Comparison of ENCODE assay signal across 23 cellular contexts in genomic region chr2:212021947-212022346, GRCh38.
A peak's percentile ranks its signal among the peaks of the same experiment; 100 is the strongest.
DNase-seq lines count a peak whose midpoint lies in the region; ATAC-seq and TF ChIP-seq lines count a peak whose summit lies in the region.
"Had no signal": no experiment of that assay in that cellular context is flagged by ENCODE, and none has a peak within 500 bp of the region (broad histone marks: within the 10 kb centered on the region; RNA-seq: fewer than 3 reads in every experiment).

No MANE protein-coding gene starts in this region.

- no peaks in the 10 kb centered on the region for H4K20me1 ChIP-seq in osteoblast (ENCODE audit: insufficient read depth, low read length)

- H3K79me2 ChIP-seq in osteoblast (ENCODE audit: insufficient read depth, low read length): no peaks in the 10 kb centered on the region

- H3K27me3 ChIP-seq in SJSA1 (replicated peaks) (no peaks in the 10 kb centered on the region), osteoblast (ENCODE audit: insufficient read depth, low read length) (no peaks in the 10 kb centered on the region)
- H3K27me3 ChIP-seq: ascending aorta, neutrophil, vagina had no signal

- no peak overlapping the region for H3K4me3 ChIP-seq in SJSA1
- H3K4me3 ChIP-seq in epithelial cell of esophagus (ENCODE audit: low read length): no peak overlapping the region
- no peak overlapping the region for H3K4me3 ChIP-seq in osteoblast (ENCODE audit: insufficient read depth, low read length)
- H3K4me3 ChIP-seq: ascending aorta, vagina had no signal

- no peaks in the 10 kb centered on the region for H3K9me3 ChIP-seq in SJSA1 (replicated peaks)
- H3K9me3 ChIP-seq in osteoblast (ENCODE audit: low read depth, low read length): no peaks in the 10 kb centered on the region
- H3K9me3 ChIP-seq: ascending aorta, neutrophil, vagina had no signal

- no peaks in the 10 kb centered on the region; the same call in 1 of the 2 replicates for H3K4me1 ChIP-seq in SJSA1 (replicated peaks)
- H3K4me1 ChIP-seq in osteoblast (ENCODE audit: insufficient read depth, low read length): peaks cover 15% of the 10 kb centered on the region
- H3K4me1 ChIP-seq: vagina had no signal

- TF ChIP-seq CTCF in epithelial cell of esophagus (IDR thresholded peaks at IDR 0.05; ENCODE audit: insufficient read depth, low read depth, low read length, missing control alignments) (no peak), osteoblast (IDR thresholded peaks at IDR 0.05; ENCODE audit: extremely low read depth, low read depth, low read length) (no peak)

- H3K27ac ChIP-seq in SJSA1 (0 out of 2 replicates have a peak overlapping the region, but pooled peaks have one; percentile 35), osteoblast (ENCODE audit: low read depth, low read length) (peak overlapping the region; percentile 55)
- H3K27ac ChIP-seq: ascending aorta, C4-2B, neutrophil, vagina, WERI-Rb-1 had no signal

- no peak for ATAC-seq in HG03025 (IDR thresholded peaks at IDR 0.05; ENCODE audit: low FRiP score, unreplicated experiment)
- ATAC-seq: stimulated activated naive B cell treated with anti-CD40 and anti-IgM and Interleukin-4, amounts not matched to agents 10 μg/mL and 1 μg/mL and 100 μg/mL, for 72 hours had no signal

- DNase-seq in ELR (ENCODE audit: low read depth) (peak; percentile 89), SJSA1 (ENCODE audit: low read depth in 1 of 2, low spot score in 2 of 2) (peak in 1 of 2 experiments; percentile 39), epithelial cell of esophagus (ENCODE audit: low read depth) (peak; percentile 71), osteoblast (ENCODE audit: insufficient read length, low spot score, missing footprints) (no peak), NCI-H2171 (lab: John Stamatoyannopoulos, UW) (no peak), epidermal melanocyte (ENCODE audit: insufficient read length, low spot score) (no peak)
- DNase-seq in stimulated activated CD4-positive, alpha-beta T cell treated with anti-CD3 and anti-CD28 coated beads, Interleukin-4, amount 100 ng/mL, for 4 hours: no peak
- DNase-seq: activated CD8-positive, alpha-beta memory T cell treated with anti-CD3 and anti-CD28 coated beads for 24 hours; DMS79; effector CD8-positive, alpha-beta T cell; head of caudate nucleus; midbrain; NCI-H187 treated with DMSO at 0.1 percent for 48 hours; NCI-H526; OCI-M1; small intestine; stimulated activated naive B cell treated with anti-CD40 and anti-IgM and Interleukin-4, amounts not matched to agents 10 μg/mL and 1 μg/mL and 100 μg/mL, for 72 hours; WERI-Rb-1 had no signal

- H3K36me3 ChIP-seq in SJSA1 (no peaks in the 10 kb centered on the region), osteoblast (ENCODE audit: insufficient read depth, low read length) (no peaks in the 10 kb centered on the region)
- H3K36me3 ChIP-seq: ascending aorta, neutrophil, vagina, WERI-Rb-1 had no signal

- no peak overlapping the region for H3K4me2 ChIP-seq in osteoblast (ENCODE audit: insufficient read depth, low read length)

- H2AFZ ChIP-seq in osteoblast (ENCODE audit: low read length): no peak overlapping the region

Comparison
In these comparisons a context has a peak if more than half of its experiments do, and no peak if none do; other contexts are left out.
1. DNase-seq: peak in ELR (single experiment) and epithelial cell of esophagus (single experiment); none in osteoblast (single experiment), NCI-H2171 (single experiment), stimulated activated CD4-positive, alpha-beta T cell treated with anti-CD3 and anti-CD28 coated beads, Interleukin-4, amount 100 ng/mL, for 4 hours (0 of 2) and epidermal melanocyte (single experiment).